In the genomic region with DNA sequence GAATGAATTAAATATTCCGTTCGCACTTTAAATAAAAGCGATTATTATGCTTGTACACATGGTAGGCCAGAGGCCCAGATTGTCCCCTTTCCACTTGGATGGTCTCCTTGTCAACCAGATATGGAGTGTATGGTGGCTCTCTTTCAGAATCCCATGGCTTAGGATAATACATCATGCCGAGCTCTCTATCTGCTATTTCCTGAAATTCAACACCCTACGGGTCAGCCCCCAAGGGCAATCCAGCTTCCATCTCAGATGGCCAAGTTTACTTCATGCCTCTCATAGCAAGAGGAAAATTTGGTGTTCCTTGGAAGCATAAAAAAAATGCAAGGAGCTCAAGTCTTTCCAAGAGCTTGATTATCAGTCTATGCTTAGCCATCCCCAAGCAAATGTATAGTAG, we compare ENCODE assay signal across 18 cellular contexts. TPM values are rescaled to one million over a fixed set of nuclear protein-coding genes. Genes with fewer than 3 reads are reported as not detected.
A peak's percentile ranks its signal among the peaks of the same experiment; 100 is the strongest.
DNase-seq lines count a peak whose midpoint lies in the region; ATAC-seq and TF ChIP-seq lines count a peak whose summit lies in the region.
"Had no signal": no experiment of that assay in that cellular context is flagged by ENCODE, and none has a peak within 500 bp of the region (broad histone marks: within the 10 kb centered on the region; RNA-seq: fewer than 3 reads in every experiment).

No MANE protein-coding gene starts in this region.

- TF ChIP-seq CTCF in endodermal cell (conservative IDR thresholded peaks at IDR 0.05): no peak

- intact Hi-C loops in Right ventricle myocardium inferior (cut with DNase I) (loop anchor here (1.0 kb wide), 1 partner anchor 81 kb away; no protein-coding TSS in a partner anchor), cardiac septum (cut with DNase I) (no loop called here)

- 79 to 94% methylated on average over 4 to 5 of the region's 5 CpGs for WGBS in endodermal cell (ENCODE audit: insufficient coverage in 1 of 2, insufficient read length in 1 of 2), 2 experiments

- H3K27me3 ChIP-seq in endodermal cell (ENCODE audit: control insufficient read depth, insufficient read depth, low read length, poor library complexity, severe bottlenecking): no peaks in the 10 kb centered on the region
- H3K27me3 ChIP-seq: body of pancreas, transverse colon had no signal

- H3K27me3 Mint-ChIP-seq in endodermal cell (ENCODE audit: insufficient read depth): no peaks in the 10 kb centered on the region

- H3K4me1 ChIP-seq in endodermal cell (ENCODE audit: control insufficient read depth, insufficient read depth, low read length): peaks cover 5% of the 10 kb centered on the region
- H3K4me1 ChIP-seq: A549 had no signal

- no peaks in the 10 kb centered on the region for H3K36me3 Mint-ChIP-seq in endodermal cell (ENCODE audit: low read depth)

- peaks cover 32% of the 10 kb centered on the region for H3K4me1 Mint-ChIP-seq in endodermal cell

- ATAC-seq in Right ventricle myocardium inferior (peak; percentile 86), HG02623 (IDR thresholded peaks at IDR 0.05; ENCODE audit: unreplicated experiment) (no peak)
- ATAC-seq: A549, body of pancreas had no signal

- no peak overlapping the region for H3K27ac Mint-ChIP-seq in endodermal cell

- no peak overlapping the region for H3K27ac ChIP-seq in endodermal cell (ENCODE audit: low read depth, low read length)
- H3K27ac ChIP-seq: A549, body of pancreas, transverse colon had no signal

- no peak overlapping the region for H3K4me3 Mint-ChIP-seq in endodermal cell

- no peaks in the 10 kb centered on the region for H3K36me3 ChIP-seq in endodermal cell (ENCODE audit: control insufficient read depth, insufficient read depth, low read length)
- H3K36me3 ChIP-seq: transverse colon had no signal

- no peak overlapping the region for H3K4me3 ChIP-seq in endodermal cell (ENCODE audit: low read length)
- H3K4me3 ChIP-seq: A549, body of pancreas, transverse colon had no signal

- DNase-seq in Right ventricle myocardium inferior (ENCODE audit: missing footprints) (no peak), cardiac septum (ENCODE audit: low spot score) (no peak), endodermal cell (peak; percentile 60), left kidney (ENCODE audit: low read depth, low spot score) (peak; percentile 80), mucosa of gallbladder (ENCODE audit: low spot score) (no peak), NCI-H1436 (lab: John Stamatoyannopoulos, UW) (no peak), NCI-H2029 treated with DMSO at 0.1 percent for 48 hours (lab: John Stamatoyannopoulos, UW) (no peak)
- DNase-seq: activated CD8-positive, alpha-beta memory T cell treated with anti-CD3 and anti-CD28 coated beads for 24 hours; activated effector memory CD4-positive, alpha-beta T cell treated with Interleukin-2 at 50 U/mL for 16 hours; body of pancreas; kidney; NCI-H2227 treated with DMSO at 0.1 percent for 48 hours; transverse colon had no signal

- peaks cover 8% of the 10 kb centered on the region for H3K9me3 Mint-ChIP-seq in endodermal cell

- H3K9me3 ChIP-seq in endodermal cell (ENCODE audit: control insufficient read depth, low read length): peaks cover 9% of the 10 kb centered on the region
- H3K9me3 ChIP-seq: A549, body of pancreas, transverse colon had no signal

- no peak overlapping the region for H3K9ac ChIP-seq in endodermal cell (ENCODE audit: extremely low read depth, low read length, poor library complexity, severe bottlenecking)

RNA-seq across cellular contexts. Expression of a gene that starts 25.3 kb away (rescaled TPM):
- total RNA-seq in Right ventricle myocardium inferior (0.35 TPM), cardiac septum (1.3 TPM), endodermal cell (not detected), mucosa of gallbladder (not detected)
- polyA plus RNA-seq in endodermal cell (2013, experiment 1 of 2): 0.78 TPM
- 0.66 TPM for polyA plus RNA-seq in endodermal cell (2013, experiment 2 of 2)
- total RNA-seq: glomerular endothelial cell, HT1080, pulmonary artery endothelial cell, transverse colon had no signal
- polyA plus RNA-seq: A549 had no signal

RNA-seq across cellular contexts. Expression of a gene that starts 37.9 kb away (rescaled TPM):
- 59.4 TPM for total RNA-seq in Right ventricle myocardium inferior
- 19.8 TPM for total RNA-seq in cardiac septum
- not detected for total RNA-seq in endodermal cell
- polyA plus RNA-seq in endodermal cell (2013, experiment 1 of 2): 0.25 TPM
- polyA plus RNA-seq in endodermal cell (2013, experiment 2 of 2): 0.17 TPM
- 3.5 TPM for total RNA-seq in mucosa of gallbladder
- total RNA-seq: glomerular endothelial cell, HT1080 had no signal
- polyA plus RNA-seq: A549 had no signal

Comparison
In these comparisons a context has a peak if more than half of its experiments do, and no peak if none do; other contexts are left out.
1. DNase-seq: peak in endodermal cell (single experiment) and left kidney (single experiment); none in Right ventricle myocardium inferior (single experiment), cardiac septum (single experiment), mucosa of gallbladder (single experiment), NCI-H1436 (single experiment) and NCI-H2029 treated with DMSO at 0.1 percent for 48 hours (single experiment).